8 cellular contexts compared by ENCODE assay signal in genomic region chr12:96401061-96401871, GRCh38. TPM values are rescaled to one million over a fixed set of nuclear protein-coding genes. Genes with fewer than 3 reads are reported as not detected.
DNase-seq lines count a peak whose midpoint lies in the region; ATAC-seq, FAIRE-seq and TF ChIP-seq lines count a peak whose summit lies in the region.

No MANE protein-coding gene starts in this region.

- peak overlapping the region; percentile 76 for H2AFZ ChIP-seq in H1 (ENCODE audit: low read length)

- peaks cover 0 to 3% of the 10 kb centered on the region in 2 experiments for H4K20me1 ChIP-seq in H1 (replicated peaks in 1 of 2; ENCODE audit: control insufficient read depth in 1 of 2, insufficient read depth in 2 of 2, low read length in 2 of 2)

- H4K8ac ChIP-seq in H1 (ENCODE audit: extremely low read depth, insufficient read depth, low read length) = no peak overlapping the region
- no peak overlapping the region for H4K8ac ChIP-seq in mesendoderm (ENCODE audit: low read depth, low read length)

- POLR2A ChIA-PET in WTC11 (lab: Charles Lee) (interaction anchor here (0.7 kb wide), 1 partner anchor 844 kb away, joined by 3 read pairs; no protein-coding TSS in a partner anchor), H1 (lab: Charles Lee; ENCODE audit: partially characterized antibody) (interaction anchor here (0.6 kb wide), 1 partner anchor 300 kb away, joined by 3 read pairs; no protein-coding TSS in a partner anchor)

- H3K79me1 ChIP-seq in H1 (ENCODE audit: low read depth, low read length) = no peaks in the 10 kb centered on the region
- H3K79me1 ChIP-seq in mesendoderm (ENCODE audit: low read length) = peaks cover 2% of the 10 kb centered on the region

- TF ChIP-seq CTCF in WTC11 (IDR thresholded peaks at IDR 0.05) (no peak), H1 (IDR thresholded peaks at IDR 0.05; ENCODE audit: control extremely low read depth in 1 of 3, insufficient read depth in 1 of 3, low read depth in 1 of 3, low read length in 3 of 3) (peak in 1 of 3 experiments; percentile 16; a peak in 1 of 4 replicates), testis (IDR thresholded peaks at IDR 0.05) (peak in 2 of 3 experiments; percentile 28 to 36)

- H3K79me2 ChIP-seq in H1 (ENCODE audit: control insufficient read depth in 1 of 2, insufficient read depth in 2 of 2, low read length in 2 of 2) = peaks cover 0 to 29% of the 10 kb centered on the region in 2 experiments; a peak in 2 of 4 replicates
- H3K79me2 ChIP-seq in mesendoderm (ENCODE audit: control insufficient read depth, insufficient read depth, low read length) = peaks cover 14% of the 10 kb centered on the region

- H3K9me3 ChIP-seq in H1 (ENCODE audit: insufficient read depth in 2 of 2, low read depth in 1 of 2, low read length in 1 of 2) (no peaks in the 10 kb centered on the region), testis (no peaks in the 10 kb centered on the region)

- CTCF ChIA-PET in WTC11 (lab: Charles Lee) (interaction anchor here (1.1 to 1.3 kb wide), 3 partner anchors 10 to 457 kb away, joined by 3 to 6 read pairs (median 3); no protein-coding TSS in a partner anchor), H1 (lab: Charles Lee; ENCODE audit: partially characterized antibody) (interaction anchor here (0.6 to 2.8 kb wide), 19 partner anchors 10 to 344 kb away, joined by 3 to 9 read pairs (median 3); no protein-coding TSS in a partner anchor)

- peak overlapping the region; percentile 73 to 88 for H3K4me2 ChIP-seq in H1 (ENCODE audit: insufficient read depth in 1 of 2, low read depth in 2 of 2, low read length in 2 of 2)
- peak overlapping the region; percentile 93 for H3K4me2 ChIP-seq in mesendoderm (ENCODE audit: low read length)

- no peak for TF ChIP-seq EP300 in H1 (IDR thresholded peaks at IDR 0.05; ENCODE audit: borderline replicate concordance in 1 of 2, low read depth in 2 of 2, low read length in 2 of 2)

- no peaks in the 10 kb centered on the region for H3K9me3 Mint-ChIP-seq in WTC11

- H3K4me1 ChIP-seq in H1 (replicated peaks in 1 of 4; ENCODE audit: control insufficient read depth in 3 of 4, insufficient read depth in 4 of 4, low read length in 3 of 4) (peaks cover 2 to 18% (median 9%) of the 10 kb centered on the region in 4 experiments; a peak in 5 of 7 replicates), mesendoderm (ENCODE audit: control insufficient read depth, low read depth, low read length) (peaks cover 3% of the 10 kb centered on the region), testis (peaks cover 12% of the 10 kb centered on the region)

- H2BK12ac ChIP-seq in H1 (ENCODE audit: low read depth, low read length) = no peak overlapping the region

- intact Hi-C loops in testis (cut with DNase I; ENCODE audit: low total_unique reads) = no loop called here

- H3K23ac ChIP-seq in H1 (ENCODE audit: insufficient read length) (no peak overlapping the region), mesendoderm (ENCODE audit: low read length) (no peak overlapping the region)

- no peaks in the 10 kb centered on the region for H3K27me3 Mint-ChIP-seq in WTC11 (ENCODE audit: low read depth)

- no peak for TF ChIP-seq RAD21 in H1 (IDR thresholded peaks at IDR 0.05 in 1 of 2, conservative IDR thresholded peaks at IDR 0.05 in 1 of 2; ENCODE audit: low read depth in 2 of 2, low read length in 2 of 2)

- H3K27me3 ChIP-seq in H1 (replicated peaks in 1 of 4; ENCODE audit: control insufficient read depth in 3 of 4, extremely low read depth in 1 of 4, insufficient read depth in 3 of 4, low read length in 3 of 4) (no peaks in the 10 kb centered on the region), mesendoderm (ENCODE audit: insufficient read depth, low read length, poor library complexity) (no peaks in the 10 kb centered on the region), testis (no peaks in the 10 kb centered on the region)

- H2BK15ac ChIP-seq in H1 (ENCODE audit: low read length) (no peak overlapping the region), mesendoderm (replicated peaks; ENCODE audit: low read depth) (no peak overlapping the region)

- no peak overlapping the region for H3K14ac ChIP-seq in H1 (ENCODE audit: insufficient read length)

- DNase-seq in SKM-1 treated with dmso at 0.1 percent for 144 hours (lab: John Stamatoyannopoulos, UW; ENCODE audit: unreplicated experiment) (peak; percentile 14), SKM-1 (lab: John Stamatoyannopoulos, UW; ENCODE audit: unreplicated experiment) (no peak), NCI-H2029 treated with DMSO at 0.1 percent for 48 hours (lab: John Stamatoyannopoulos, UW) (peak; percentile 39), WTC11 (ENCODE audit: low spot score) (no peak), H1 (ENCODE audit: low read depth in 1 of 2, low spot score in 2 of 2) (no peak), mesendoderm (peak; percentile 53), testis (peak; percentile 21)

- H3K36me3 Mint-ChIP-seq in WTC11 = no peaks in the 10 kb centered on the region

- H2BK5ac ChIP-seq in H1 (ENCODE audit: low read depth, low read length) (no peak overlapping the region), mesendoderm (ENCODE audit: low read length) (no peak overlapping the region)

- peak; percentile 28 for FAIRE-seq in H1 (lab: Jason Lieb, UNC)

- H3K4me3 Mint-ChIP-seq in WTC11 = peak overlapping the region; percentile 90

- H2AK5ac ChIP-seq in H1 (ENCODE audit: low read depth, low read length) (no peak overlapping the region), mesendoderm (ENCODE audit: low read length) (no peak overlapping the region)

- H3K27ac ChIP-seq in H1 (ENCODE audit: low read depth, low read length) = no peak overlapping the region
- no peak overlapping the region for H3K27ac ChIP-seq in mesendoderm (ENCODE audit: low read depth, low read length)
- H3K27ac ChIP-seq in testis = peak overlapping the region; percentile 72 to 97

- no peak overlapping the region for H2BK20ac ChIP-seq in H1 (ENCODE audit: low read length)

- H3K36me3 ChIP-seq in H1 (ENCODE audit: control insufficient read depth in 2 of 4, insufficient read depth in 4 of 4, low read length in 3 of 4) (no peaks in the 10 kb centered on the region), mesendoderm (ENCODE audit: control insufficient read depth, insufficient read depth, low read length) (no peaks in the 10 kb centered on the region), testis (ENCODE audit: low read depth, missing control alignments) (no peaks in the 10 kb centered on the region)

- H3K4ac ChIP-seq in H1 (replicated peaks; ENCODE audit: insufficient read length, low read depth, low read length) (no peak overlapping the region), mesendoderm (ENCODE audit: low read depth, low read length) (no peak overlapping the region)

- H3K56ac ChIP-seq in H1 (replicated peaks; ENCODE audit: insufficient read length, low read depth, low read length) (no peak overlapping the region), mesendoderm (ENCODE audit: low read length) (peak overlapping the region; percentile 86)

- no peak overlapping the region for H4K5ac ChIP-seq in H1 (ENCODE audit: insufficient read length, low read depth, low read length)
- no peak overlapping the region for H4K5ac ChIP-seq in mesendoderm (ENCODE audit: low read length)

- 40% methylated on average over 19 of the region's 19 CpGs; no CpG with 5 or more reads in 1 of the 2 experiments for WGBS in H1 (ENCODE audit: extremely low coverage in 1 of 2, insufficient coverage in 1 of 2, insufficient read length in 1 of 2, insufficient replicate concordance in 2 of 2, low coverage in 1 of 2, low lambda C conversion rate in 2 of 2, missing lambda C conversion rate in 1 of 2), 2 experiments
- no CpG with 5 or more reads among the region's 19 CpGs for WGBS in mesendoderm (ENCODE audit: extremely low coverage, insufficient coverage, low lambda C conversion rate)
- 4 to 6% methylated on average over 19 of the region's 19 CpGs for WGBS in testis, 2 donors

- H3K9ac ChIP-seq in H1 (replicated peaks in 1 of 4; ENCODE audit: extremely low read depth in 1 of 4, low read depth in 3 of 4, low read length in 3 of 4) (no peak overlapping the region; a peak in 1 of 7 replicates), mesendoderm (ENCODE audit: low read length) (peak overlapping the region; percentile 46)

- TF ChIP-seq POLR2A in H1 (IDR thresholded peaks at IDR 0.05; ENCODE audit: control extremely low read depth in 1 of 2, low read depth in 2 of 2, low read length in 2 of 2) (no peak), testis (IDR thresholded peaks at IDR 0.05) (no peak)

- H4K91ac ChIP-seq in H1 (replicated peaks; ENCODE audit: insufficient read length, low read length) = no peak overlapping the region

- no peak overlapping the region for H2BK120ac ChIP-seq in H1 (replicated peaks; ENCODE audit: low read depth, low read length)
- no peak overlapping the region for H2BK120ac ChIP-seq in mesendoderm (ENCODE audit: low read depth, low read length)

- peaks cover 52% of the 10 kb centered on the region for H3K4me1 Mint-ChIP-seq in WTC11

- H3K18ac ChIP-seq in H1 (ENCODE audit: extremely low read depth, low read length) (no peak overlapping the region), mesendoderm (ENCODE audit: low read length) (no peak overlapping the region)

- H3K4me3 ChIP-seq in H1 (ENCODE audit: extremely low read depth in 1 of 4, insufficient read depth in 2 of 4, low read depth in 3 of 4, low read length in 4 of 4) = peak overlapping the region; percentile 50 to 83 (median 64); a peak in 7 of 8 replicates
- H3K4me3 ChIP-seq in mesendoderm (ENCODE audit: low read length) = peak overlapping the region; percentile 46
- H3K4me3 ChIP-seq in testis = peak overlapping the region; percentile 93 to 95

- peak overlapping the region; percentile 81 for H3K27ac Mint-ChIP-seq in WTC11

- H3K23me2 ChIP-seq in H1 (ENCODE audit: low read depth, low read length) = peaks cover 8% of the 10 kb centered on the region

- peak; percentile 26 for ATAC-seq in HG02678 (IDR thresholded peaks at IDR 0.05; ENCODE audit: unreplicated experiment)
- no peak for ATAC-seq in WTC11

TF ChIP-seq in WTC11, 78 proteins besides CTCF, POLR2A, EP300 and RAD21 (continues in another document):
- TF ChIP-seq ZNF317 (CRISPR knock-in tag; IDR thresholded peaks at IDR 0.05; ENCODE audit: borderline replicate concordance, low read depth) = no peak

TF ChIP-seq in H1, 55 proteins besides CTCF, POLR2A, EP300 and RAD21 (continues in another document):
- TF ChIP-seq SUZ12 (IDR thresholded peaks at IDR 0.05; ENCODE audit: low read length) (no peak), PHF8 (conservative IDR thresholded peaks at IDR 0.05; ENCODE audit: low read depth, low read length) (no peak)

RNA-seq across cellular contexts. Expression of gene CDK17, which starts 1.0 kb away (rescaled TPM):
- 18.7 to 20.0 TPM (median 19.4 TPM) in 3 replicates for total RNA-seq in WTC11 (2021)
- total RNA-seq in H1 (2021; fragmentation: NEBNext Ultra II Directional; extraction: Animal tissue kit (Norgen Biotek cat#: 25700)) = 17.6 and 20.0 TPM in 2 replicates
- polyA plus RNA-seq in H1 (2011; rRNA removed) = 5.5 and 5.8 TPM in 2 replicates
- 6.7 TPM for polyA plus RNA-seq in H1 (2011; cell fraction: cytosol; rRNA removed)
- 4.9 TPM for polyA plus RNA-seq in H1 (2011; cell fraction: nucleus; rRNA removed)
- 6.0 to 15.2 TPM (median 9.9 TPM) in 4 replicates for polyA plus RNA-seq in H1 (2012, experiment 1 of 2)
- 0.83 TPM for polyA plus RNA-seq in H1 (2012, experiment 2 of 2)
- 9.2 TPM for polyA plus RNA-seq in H1 (2013, experiment 1 of 2)
- polyA plus RNA-seq in H1 (2013, experiment 2 of 2) = 9.2 TPM
- polyA minus RNA-seq in H1 (2011; rRNA and poly(A)+ RNA removed) = 25.6 and 40.3 TPM in 2 replicates
- polyA minus RNA-seq in H1 (2011; cell fraction: cytosol; rRNA and poly(A)+ RNA removed) = 14.2 TPM
- 63.1 TPM for polyA minus RNA-seq in H1 (2011; cell fraction: nucleus; rRNA and poly(A)+ RNA removed)
- 12.7 TPM for polyA plus RNA-seq in mesendoderm (2013, experiment 1 of 2)
- 12.7 TPM for polyA plus RNA-seq in mesendoderm (2013, experiment 2 of 2)
- 10 to 100 TPM; 91.5 to 100.0 TPM for total RNA-seq in testis
- 40.7 TPM for polyA plus RNA-seq in testis (ENCODE audit: insufficient read depth, low read depth, low replicate concordance)

Comparison
In these comparisons a context has a peak if more than half of its experiments do, and no peak if none do; other contexts are left out.
1. DNase-seq: peak in SKM-1 treated with dmso at 0.1 percent for 144 hours (single experiment), NCI-H2029 treated with DMSO at 0.1 percent for 48 hours (single experiment), mesendoderm (single experiment) and testis (single experiment); none in SKM-1 (single experiment), WTC11 (single experiment) and H1 (0 of 2).
2. H3K27ac ChIP-seq: peak in testis (2 of 2); none in H1 (single experiment) and mesendoderm (single experiment).
3. Peak in every context shown above with its lines, with median percentiles within 50 percentile points of each other: H3K4me3 ChIP-seq.